In genomic region chr11:21180194-21180593, GRCh38 we compare ENCODE assay signal across 19 cellular contexts.
DNase-seq lines count a peak whose midpoint lies in the region.
"Had no signal": no experiment of that assay in that cellular context is flagged by ENCODE, and none has a peak within 500 bp of the region (broad histone marks: within the 10 kb centered on the region; RNA-seq: fewer than 3 reads in every experiment).

No MANE protein-coding gene starts in this region.

- DNase-seq in NCI-H748 (lab: John Stamatoyannopoulos, UW; ENCODE audit: unreplicated experiment) (peak; percentile 49), NCI-H748 treated with DMSO at 0.1 percent for 48 hours (lab: John Stamatoyannopoulos, UW) (no peak), COR-L47 (lab: John Stamatoyannopoulos, UW) (peak; percentile 33), NCI-H69 (lab: John Stamatoyannopoulos, UW) (peak; percentile 91), DMS 273 treated with DMSO at 0.1 percent for 48 hours (lab: John Stamatoyannopoulos, UW) (no peak), SIG-M5 treated with dmso at 0.1 percent for 504 hours (lab: John Stamatoyannopoulos, UW; ENCODE audit: unreplicated experiment) (no peak)
- DNase-seq: 8988T; ACHN; BE2C; C1 segment of cervical spinal cord; Caco-2; Calu3; CD4-positive, alpha-beta memory T cell; CD4-positive, CD25-positive, alpha-beta regulatory T cell; CD8-positive, alpha-beta memory T cell; DMS79; DND-41; EL; GDM1 had no signal

Comparison
In these comparisons a context has a peak if more than half of its experiments do, and no peak if none do; other contexts are left out.
1. DNase-seq: peak in NCI-H748 (single experiment), COR-L47 (single experiment) and NCI-H69 (single experiment); none in NCI-H748 treated with DMSO at 0.1 percent for 48 hours (single experiment), DMS 273 treated with DMSO at 0.1 percent for 48 hours (single experiment) and SIG-M5 treated with dmso at 0.1 percent for 504 hours (single experiment).